ENCODE assay signal across 9 cellular contexts in the genomic region with DNA sequence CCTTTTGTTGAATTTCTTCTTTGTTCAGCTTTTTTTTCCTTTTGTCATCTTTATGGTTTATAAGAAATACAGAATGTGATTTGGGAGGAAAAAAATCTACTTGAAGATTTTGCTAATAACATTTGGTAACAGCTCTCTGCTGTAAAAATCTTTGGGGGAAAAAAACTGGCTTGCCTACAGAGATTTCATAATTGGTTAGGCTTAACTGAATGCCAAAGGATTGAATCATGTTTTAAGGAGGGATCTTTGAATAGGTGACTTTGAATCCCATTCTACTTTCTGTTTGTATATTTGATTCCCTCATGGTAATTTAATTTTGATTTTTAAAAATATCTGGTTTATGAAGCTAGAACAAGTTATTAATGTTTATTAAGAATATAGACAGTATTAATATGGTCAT. TPM values are rescaled to one million over a fixed set of nuclear protein-coding genes. Genes with fewer than 3 reads are reported as not detected.
DNase-seq lines count a peak whose midpoint lies in the region; TF ChIP-seq lines count a peak whose summit lies in the region.
"Had no signal": no experiment of that assay in that cellular context is flagged by ENCODE, and none has a peak within 500 bp of the region (broad histone marks: within the 10 kb centered on the region; RNA-seq: fewer than 3 reads in every experiment).

No MANE protein-coding gene starts in this region.

- no peaks in the 10 kb centered on the region for H3K9me3 Mint-ChIP-seq in neural crest cell

- H3K27me3 Mint-ChIP-seq in neural crest cell (ENCODE audit: low read depth): no peaks in the 10 kb centered on the region

- peak; percentile 66 for DNase-seq in EL
- no peak for DNase-seq in NB4 (ENCODE audit: low read depth)
- peak; percentile 70 for DNase-seq in choroid plexus epithelial cell (ENCODE audit: low read depth)
- no peak for DNase-seq in neural crest cell (ENCODE audit: low read depth, low spot score)
- no peak for DNase-seq in COLO829 (ENCODE audit: low spot score)
- no peak for DNase-seq in DMS79 (lab: John Stamatoyannopoulos, UW)
- DNase-seq in NCI-H1436 treated with DMSO at 0.1 percent for 48 hours (lab: John Stamatoyannopoulos, UW): no peak
- DNase-seq in NCI-H2029 (lab: John Stamatoyannopoulos, UW): no peak
- DNase-seq: lower lobe of right lung had no signal

- H3K36me3 Mint-ChIP-seq in neural crest cell (ENCODE audit: low read depth): peaks cover 12% of the 10 kb centered on the region

- peaks cover 31% of the 10 kb centered on the region for H3K4me1 Mint-ChIP-seq in neural crest cell

- H3K27ac Mint-ChIP-seq in neural crest cell (ENCODE audit: unreplicated experiment): no peak overlapping the region

- no peak for TF ChIP-seq POLR2A in NB4 (IDR thresholded peaks at IDR 0.05; ENCODE audit: extremely low read depth, insufficient read length)

- H3K4me3 Mint-ChIP-seq in neural crest cell: peak overlapping the region; percentile 76

- no peak for TF ChIP-seq CTCF in NB4 (IDR thresholded peaks at IDR 0.05; ENCODE audit: low read depth, low read length)
- no peak for TF ChIP-seq CTCF in choroid plexus epithelial cell (conservative IDR thresholded peaks at IDR 0.05; ENCODE audit: low read depth, low read length)
- TF ChIP-seq CTCF in neural crest cell (conservative IDR thresholded peaks at IDR 0.05): no peak

- H3K4me3 ChIP-seq in NB4 (ENCODE audit: low read depth, low read length) (peak overlapping the region; percentile 40), choroid plexus epithelial cell (ENCODE audit: low read depth, low read length) (no peak overlapping the region)
- H3K4me3 ChIP-seq: lower lobe of right lung had no signal

RNA-seq across cellular contexts. Expression of a gene that starts 3.2 kb away (rescaled TPM):
- 74.3 and 75.0 TPM in 2 replicates for total RNA-seq in neural crest cell

RNA-seq across cellular contexts. Expression of a gene that starts 4.3 kb away (rescaled TPM):
- 60.7 and 62.9 TPM in 2 replicates for total RNA-seq in neural crest cell

RNA-seq across cellular contexts. Expression of a gene that starts 25.7 kb away (rescaled TPM):
- total RNA-seq in neural crest cell: 6.4 and 8.1 TPM in 2 replicates

Comparison
In these comparisons a context has a peak if more than half of its experiments do, and no peak if none do; other contexts are left out.
1. DNase-seq: peak in EL (single experiment) and choroid plexus epithelial cell (single experiment); none in NB4 (single experiment), neural crest cell (single experiment), COLO829 (single experiment), DMS79 (single experiment), NCI-H1436 treated with DMSO at 0.1 percent for 48 hours (single experiment) and NCI-H2029 (single experiment).